Comparison of ENCODE assay signal across 13 cellular contexts in genomic region chr5:122656107-122656506, GRCh38.
"Had no signal": no experiment of that assay in that cellular context is flagged by ENCODE, and none has a peak within 500 bp of the region (broad histone marks: within the 10 kb centered on the region; RNA-seq: fewer than 3 reads in every experiment).

No MANE protein-coding gene starts in this region.

- H3K4me1 ChIP-seq: adrenal gland, neural progenitor cell, parathyroid adenoma had no signal

- H2AFZ ChIP-seq: neural progenitor cell, parathyroid adenoma had no signal

- H3K4me3 ChIP-seq: adrenal gland, neural progenitor cell had no signal

- DNase-seq: activated CD4-positive, alpha-beta memory T cell treated with anti-CD3 and anti-CD28 coated beads, Interleukin-2, amount 10 ng/mL, durations not matched to agents 7 days and 5 days; activated CD4-positive, alpha-beta T cell treated with anti-CD3 and anti-CD28 coated beads for 36 hours; activated effector memory CD4-positive, alpha-beta T cell treated with Interleukin-2 at 50 U/mL for 16 hours; activated naive CD4-positive, alpha-beta T cell treated with anti-CD3 and anti-CD28 coated beads, Interleukin-2, amount 50 U/mL, for 16 hours; activated T-cell treated with anti-CD3 and anti-CD28 coated beads, Interleukin-2, amount 50 U/mL, for 4 hours; adrenal gland; effector CD8-positive, alpha-beta T cell; islet precursor cell; naive B cell; T-helper 17 cell; WERI-Rb-1 had no signal

- H3K27ac ChIP-seq: adrenal gland, neural progenitor cell, parathyroid adenoma, WERI-Rb-1 had no signal

- H3K9ac ChIP-seq: neural progenitor cell, parathyroid adenoma had no signal

- H3K36me3 ChIP-seq: adrenal gland, neural progenitor cell, WERI-Rb-1 had no signal

- H3K79me2 ChIP-seq: parathyroid adenoma had no signal

- H3K4me2 ChIP-seq: neural progenitor cell had no signal

- H3K27me3 ChIP-seq: adrenal gland, neural progenitor cell had no signal

- H3K9me3 ChIP-seq: adrenal gland had no signal
